ENCODE assay signal across 1 cellular context in genomic region chr9:112703304-112703703, GRCh38.
TF ChIP-seq lines count a peak whose summit lies in the region.

No MANE protein-coding gene starts in this region.

TF ChIP-seq in HepG2, 621 proteins besides CTCF, POLR2A, EP300 and RAD21:
- no peak for TF ChIP-seq CREB3 (CRISPR knock-in tag; IDR thresholded peaks at IDR 0.05)
- no peak for TF ChIP-seq ZFP1 (CRISPR knock-in tag; IDR thresholded peaks at IDR 0.05)
- TF ChIP-seq, protein P1, sequence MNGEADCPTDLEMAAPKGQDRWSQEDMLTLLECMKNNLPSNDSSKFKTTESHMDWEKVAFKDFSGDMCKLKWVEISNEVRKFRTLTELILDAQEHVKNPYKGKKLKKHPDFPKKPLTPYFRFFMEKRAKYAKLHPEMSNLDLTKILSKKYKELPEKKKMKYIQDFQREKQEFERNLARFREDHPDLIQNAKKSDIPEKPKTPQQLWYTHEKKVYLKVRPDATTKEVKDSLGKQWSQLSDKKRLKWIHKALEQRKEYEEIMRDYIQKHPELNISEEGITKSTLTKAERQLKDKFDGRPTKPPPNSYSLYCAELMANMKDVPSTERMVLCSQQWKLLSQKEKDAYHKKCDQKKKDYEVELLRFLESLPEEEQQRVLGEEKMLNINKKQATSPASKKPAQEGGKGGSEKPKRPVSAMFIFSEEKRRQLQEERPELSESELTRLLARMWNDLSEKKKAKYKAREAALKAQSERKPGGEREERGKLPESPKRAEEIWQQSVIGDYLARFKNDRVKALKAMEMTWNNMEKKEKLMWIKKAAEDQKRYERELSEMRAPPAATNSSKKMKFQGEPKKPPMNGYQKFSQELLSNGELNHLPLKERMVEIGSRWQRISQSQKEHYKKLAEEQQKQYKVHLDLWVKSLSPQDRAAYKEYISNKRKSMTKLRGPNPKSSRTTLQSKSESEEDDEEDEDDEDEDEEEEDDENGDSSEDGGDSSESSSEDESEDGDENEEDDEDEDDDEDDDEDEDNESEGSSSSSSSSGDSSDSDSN (CRISPR knock-in tag; IDR thresholded peaks at IDR 0.05): no peak
- 0 out of 2 replicates have a peak, but pooled peaks have one; percentile 37 for TF ChIP-seq ZNF121 (CRISPR knock-in tag; IDR thresholded peaks at IDR 0.05)
- TF ChIP-seq SRSF9 (IDR thresholded peaks at IDR 0.05; ENCODE audit: borderline replicate concordance, insufficient read depth, low read depth, low read length, poor library complexity, severe bottlenecking): no peak
- TF ChIP-seq ZNF770 (CRISPR knock-in tag; IDR thresholded peaks at IDR 0.05): peak; percentile 61; the same call in 1 of the 2 replicates
- TF ChIP-seq TP53 (CRISPR knock-in tag; conservative IDR thresholded peaks at IDR 0.05): no peak
